Comparison of ENCODE assay signal across 25 cellular contexts in genomic region chr2:98387478-98387877, GRCh38. TPM values are rescaled to one million over a fixed set of nuclear protein-coding genes. Genes with fewer than 3 reads are reported as not detected.
"Had no signal": no experiment of that assay in that cellular context is flagged by ENCODE, and none has a peak within 500 bp of the region (broad histone marks: within the 10 kb centered on the region; RNA-seq: fewer than 3 reads in every experiment).

No MANE protein-coding gene starts in this region.

- H3K4me2 ChIP-seq: KMS-11 had no signal

- FAIRE-seq: K562, RCC 7860 had no signal

- H3K4me3 Mint-ChIP-seq: IgD-negative memory B cell had no signal

- H3K4me3 ChIP-seq: K562, SJSA1, SK-N-MC had no signal

- DNase-seq: Kasumi-1, MM.1S, NCI-H1092 treated with DMSO at 0.1 percent for 48 hours, NCI-H1436, NCI-H187, NCI-H2029, NCI-H2081 treated with DMSO at 0.1 percent for 48 hours, NCI-H2171, NCI-H226, NCI-H446, NCI-H510A, NCI-H524 treated with DMSO at 0.1 percent for 48 hours, NCI-H69, NCI-H774, Right ventricle myocardium superior, RPMI8226, SIG-M5 had no signal

- H3K9me3 ChIP-seq: SJSA1 had no signal

- ATAC-seq: K562 had no signal

- H3K36me3 Mint-ChIP-seq: IgD-negative memory B cell had no signal

- H3K27ac ChIP-seq: HL-60, KMS-11, SJSA1, SK-N-MC had no signal

- H3K9ac ChIP-seq: KMS-11 had no signal

- H3K4me1 ChIP-seq: SJSA1 had no signal

- H3K27ac Mint-ChIP-seq: IgD-negative memory B cell had no signal

- H3K36me3 ChIP-seq: SJSA1 had no signal

- H3K27me3 ChIP-seq: SJSA1 had no signal

- H3K9me3 Mint-ChIP-seq: IgD-negative memory B cell had no signal

RNA-seq across cellular contexts. Expression of gene CNGA3, which starts 41.2 kb away (rescaled TPM):
- total RNA-seq: K562, M059J, Right ventricle myocardium superior, SJSA1 had no signal
- polyA plus RNA-seq: IgD-negative memory B cell, K562 had no signal
